Comparison of ENCODE assay signal across 1 cellular context in the genomic region with DNA sequence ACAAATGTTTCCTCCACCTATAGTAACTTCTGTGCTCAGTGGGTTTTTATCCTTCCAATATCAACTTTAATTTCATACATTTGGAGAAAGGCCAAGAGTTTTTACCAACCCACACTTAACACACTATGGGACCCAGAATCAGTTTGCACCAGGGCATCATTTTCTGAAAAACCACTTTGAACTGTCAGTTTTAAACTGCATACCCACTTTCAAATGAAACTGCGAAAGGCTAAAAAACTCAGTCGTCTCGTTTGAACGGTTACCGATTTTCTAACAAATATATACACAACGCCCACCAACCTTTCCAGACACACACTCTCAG.
TF ChIP-seq lines count a peak whose summit lies in the region.

No MANE protein-coding gene starts in this region.

TF ChIP-seq in H1, 55 proteins besides CTCF, POLR2A, EP300 and RAD21:
- TF ChIP-seq RXRA (IDR thresholded peaks at IDR 0.05; ENCODE audit: insufficient read depth, low read depth, low read length) = no peak
- TF ChIP-seq SIRT6 (IDR thresholded peaks at IDR 0.05; ENCODE audit: low read length) = no peak
- no peak for TF ChIP-seq JUND (IDR thresholded peaks at IDR 0.05; ENCODE audit: low read length)
- no peak for TF ChIP-seq ASH2L (IDR thresholded peaks at IDR 0.05; ENCODE audit: low read length)
- no peak for TF ChIP-seq GABPA (IDR thresholded peaks at IDR 0.05; ENCODE audit: borderline replicate concordance, insufficient read depth, low read length)
- no peak for TF ChIP-seq RNF2 (IDR thresholded peaks at IDR 0.05; ENCODE audit: borderline replicate concordance, low read depth, low read length, missing control alignments, poor library complexity, severe bottlenecking)
